ENCODE assay signal across 1 cellular context in genomic region chr12:49622501-49623141, GRCh38.
TF ChIP-seq lines count a peak whose summit lies in the region.

No MANE protein-coding gene starts in this region.

TF ChIP-seq in HEK293, 187 proteins besides CTCF, POLR2A, EP300 and RAD21 (continued from another document):
- TF ChIP-seq, protein P1, sequence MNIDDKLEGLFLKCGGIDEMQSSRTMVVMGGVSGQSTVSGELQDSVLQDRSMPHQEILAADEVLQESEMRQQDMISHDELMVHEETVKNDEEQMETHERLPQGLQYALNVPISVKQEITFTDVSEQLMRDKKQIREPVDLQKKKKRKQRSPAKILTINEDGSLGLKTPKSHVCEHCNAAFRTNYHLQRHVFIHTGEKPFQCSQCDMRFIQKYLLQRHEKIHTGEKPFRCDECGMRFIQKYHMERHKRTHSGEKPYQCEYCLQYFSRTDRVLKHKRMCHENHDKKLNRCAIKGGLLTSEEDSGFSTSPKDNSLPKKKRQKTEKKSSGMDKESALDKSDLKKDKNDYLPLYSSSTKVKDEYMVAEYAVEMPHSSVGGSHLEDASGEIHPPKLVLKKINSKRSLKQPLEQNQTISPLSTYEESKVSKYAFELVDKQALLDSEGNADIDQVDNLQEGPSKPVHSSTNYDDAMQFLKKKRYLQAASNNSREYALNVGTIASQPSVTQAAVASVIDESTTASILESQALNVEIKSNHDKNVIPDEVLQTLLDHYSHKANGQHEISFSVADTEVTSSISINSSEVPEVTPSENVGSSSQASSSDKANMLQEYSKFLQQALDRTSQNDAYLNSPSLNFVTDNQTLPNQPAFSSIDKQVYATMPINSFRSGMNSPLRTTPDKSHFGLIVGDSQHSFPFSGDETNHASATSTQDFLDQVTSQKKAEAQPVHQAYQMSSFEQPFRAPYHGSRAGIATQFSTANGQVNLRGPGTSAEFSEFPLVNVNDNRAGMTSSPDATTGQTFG (tag by site-specific recombination; IDR thresholded peaks at IDR 0.05; ENCODE audit: borderline replicate concordance): no peak
- TF ChIP-seq, protein P2, sequence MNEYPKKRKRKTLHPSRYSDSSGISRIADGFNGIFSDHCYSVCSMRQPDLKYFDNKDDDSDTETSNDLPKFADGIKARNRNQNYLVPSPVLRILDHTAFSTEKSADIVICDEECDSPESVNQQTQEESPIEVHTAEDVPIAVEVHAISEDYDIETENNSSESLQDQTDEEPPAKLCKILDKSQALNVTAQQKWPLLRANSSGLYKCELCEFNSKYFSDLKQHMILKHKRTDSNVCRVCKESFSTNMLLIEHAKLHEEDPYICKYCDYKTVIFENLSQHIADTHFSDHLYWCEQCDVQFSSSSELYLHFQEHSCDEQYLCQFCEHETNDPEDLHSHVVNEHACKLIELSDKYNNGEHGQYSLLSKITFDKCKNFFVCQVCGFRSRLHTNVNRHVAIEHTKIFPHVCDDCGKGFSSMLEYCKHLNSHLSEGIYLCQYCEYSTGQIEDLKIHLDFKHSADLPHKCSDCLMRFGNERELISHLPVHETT (tag by site-specific recombination; IDR thresholded peaks at IDR 0.05): peak; percentile 52; the same call in 1 of the 2 replicates
- TF ChIP-seq BCL11B (tag by site-specific recombination; IDR thresholded peaks at IDR 0.05; ENCODE audit: low read depth) (no peak), ZBTB20 (tag by site-specific recombination; IDR thresholded peaks at IDR 0.05) (0 out of 2 replicates have a peak, but pooled peaks have one; percentile 28), GFI1B (tag by site-specific recombination; IDR thresholded peaks at IDR 0.05) (peak; percentile 10; the same call in 1 of the 2 replicates), HOXA7 (CRISPR knock-in tag; IDR thresholded peaks at IDR 0.05; ENCODE audit: borderline replicate concordance) (no peak), ZBTB8A (tag by site-specific recombination; IDR thresholded peaks at IDR 0.05) (peak; percentile 77), ZNF114 (tag by site-specific recombination; IDR thresholded peaks at IDR 0.05) (no peak), HOXD13 (CRISPR knock-in tag; IDR thresholded peaks at IDR 0.05; ENCODE audit: borderline replicate concordance) (no peak), ZNF280C (tag by site-specific recombination; IDR thresholded peaks at IDR 0.05) (no peak), ZNF529 (tag by site-specific recombination; IDR thresholded peaks at IDR 0.05; ENCODE audit: insufficient replicate concordance) (no peak), ZNF133 (tag by site-specific recombination; IDR thresholded peaks at IDR 0.05) (no peak), ZNF140 (tag by site-specific recombination; IDR thresholded peaks at IDR 0.05) (no peak), ZFP37 (tag by site-specific recombination; IDR thresholded peaks at IDR 0.05) (no peak), KLF7 (tag by site-specific recombination; IDR thresholded peaks at IDR 0.05; ENCODE audit: borderline replicate concordance) (peak; percentile 52; the same call in 1 of the 2 replicates), ZNF624 (tag by site-specific recombination; IDR thresholded peaks at IDR 0.05) (no peak), ZNF335 (tag by site-specific recombination; conservative IDR thresholded peaks at IDR 0.05) (peak; percentile 93), ATF2 (tag by site-specific recombination; IDR thresholded peaks at IDR 0.05; ENCODE audit: low read depth) (no peak), ZBTB26 (tag by site-specific recombination; optimal IDR thresholded peaks at IDR 0.05) (peak; percentile 22), ZNF768 (tag by site-specific recombination; IDR thresholded peaks at IDR 0.05) (no peak), ZNF146 (tag by site-specific recombination; IDR thresholded peaks at IDR 0.05) (no peak), ZNF394 (tag by site-specific recombination; IDR thresholded peaks at IDR 0.05; ENCODE audit: borderline replicate concordance) (no peak), ZNF174 (tag by site-specific recombination; IDR thresholded peaks at IDR 0.05) (no peak), ZNF660 (tag by site-specific recombination; IDR thresholded peaks at IDR 0.05) (no peak), ZNF621 (tag by site-specific recombination; IDR thresholded peaks at IDR 0.05) (no peak), ZNF561 (tag by site-specific recombination; IDR thresholded peaks at IDR 0.05; ENCODE audit: borderline replicate concordance) (peak; percentile 59; the same call in 1 of the 2 replicates), ZNF629 (tag by site-specific recombination; IDR thresholded peaks at IDR 0.05) (0 out of 2 replicates have a peak, but pooled peaks have one; percentile 12)
- TF ChIP-seq, protein P3, sequence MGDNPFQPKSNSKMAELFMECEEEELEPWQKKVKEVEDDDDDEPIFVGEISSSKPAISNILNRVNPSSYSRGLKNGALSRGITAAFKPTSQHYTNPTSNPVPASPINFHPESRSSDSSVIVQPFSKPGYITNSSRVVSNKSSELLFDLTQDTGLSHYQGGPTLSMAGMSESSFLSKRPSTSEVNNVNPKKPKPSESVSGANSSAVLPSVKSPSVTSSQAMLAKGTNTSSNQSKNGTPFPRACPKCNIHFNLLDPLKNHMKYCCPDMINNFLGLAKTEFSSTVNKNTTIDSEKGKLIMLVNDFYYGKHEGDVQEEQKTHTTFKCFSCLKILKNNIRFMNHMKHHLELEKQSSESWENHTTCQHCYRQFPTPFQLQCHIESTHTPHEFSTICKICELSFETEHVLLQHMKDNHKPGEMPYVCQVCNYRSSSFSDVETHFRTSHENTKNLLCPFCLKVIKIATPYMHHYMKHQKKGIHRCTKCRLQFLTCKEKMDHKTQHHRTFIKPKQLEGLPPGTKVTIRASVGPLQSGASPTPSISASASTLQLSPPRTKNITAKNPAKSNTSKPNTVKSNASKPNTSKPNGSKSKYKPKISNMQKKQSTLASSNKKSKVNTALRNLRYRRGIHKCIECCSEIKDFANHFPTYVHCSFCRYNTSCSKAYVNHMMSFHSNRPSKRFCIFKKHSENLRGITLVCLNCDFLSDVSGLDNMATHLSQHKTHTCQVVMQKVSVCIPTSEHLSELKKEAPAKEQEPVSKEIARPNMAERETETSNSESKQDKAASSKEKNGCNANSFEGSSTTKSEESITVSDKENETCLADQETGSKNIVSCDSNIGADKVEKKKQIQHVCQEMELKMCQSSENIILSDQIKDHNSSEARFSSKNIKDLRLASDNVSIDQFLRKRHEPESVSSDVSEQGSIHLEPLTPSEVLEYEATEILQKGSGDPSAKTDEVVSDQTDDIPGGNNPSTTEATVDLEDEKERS (tag by site-specific recombination; IDR thresholded peaks at IDR 0.05): no peak
- TF ChIP-seq, protein P4, sequence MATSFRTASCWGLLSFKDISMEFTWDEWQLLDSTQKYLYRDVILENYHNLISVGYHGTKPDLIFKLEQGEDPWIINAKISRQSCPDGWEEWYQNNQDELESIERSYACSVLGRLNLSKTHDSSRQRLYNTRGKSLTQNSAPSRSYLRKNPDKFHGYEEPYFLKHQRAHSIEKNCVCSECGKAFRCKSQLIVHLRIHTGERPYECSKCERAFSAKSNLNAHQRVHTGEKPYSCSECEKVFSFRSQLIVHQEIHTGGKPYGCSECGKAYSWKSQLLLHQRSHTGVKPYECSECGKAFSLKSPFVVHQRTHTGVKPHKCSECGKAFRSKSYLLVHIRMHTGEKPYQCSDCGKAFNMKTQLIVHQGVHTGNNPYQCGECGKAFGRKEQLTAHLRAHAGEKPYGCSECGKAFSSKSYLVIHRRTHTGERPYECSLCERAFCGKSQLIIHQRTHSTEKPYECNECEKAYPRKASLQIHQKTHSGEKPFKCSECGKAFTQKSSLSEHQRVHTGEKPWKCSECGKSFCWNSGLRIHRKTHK (tag by site-specific recombination; IDR thresholded peaks at IDR 0.05): no peak
TF ChIP-seq in HEK293: peak in this region for 21.
